ENCODE assay signal across 1 cellular context in the genomic region with DNA sequence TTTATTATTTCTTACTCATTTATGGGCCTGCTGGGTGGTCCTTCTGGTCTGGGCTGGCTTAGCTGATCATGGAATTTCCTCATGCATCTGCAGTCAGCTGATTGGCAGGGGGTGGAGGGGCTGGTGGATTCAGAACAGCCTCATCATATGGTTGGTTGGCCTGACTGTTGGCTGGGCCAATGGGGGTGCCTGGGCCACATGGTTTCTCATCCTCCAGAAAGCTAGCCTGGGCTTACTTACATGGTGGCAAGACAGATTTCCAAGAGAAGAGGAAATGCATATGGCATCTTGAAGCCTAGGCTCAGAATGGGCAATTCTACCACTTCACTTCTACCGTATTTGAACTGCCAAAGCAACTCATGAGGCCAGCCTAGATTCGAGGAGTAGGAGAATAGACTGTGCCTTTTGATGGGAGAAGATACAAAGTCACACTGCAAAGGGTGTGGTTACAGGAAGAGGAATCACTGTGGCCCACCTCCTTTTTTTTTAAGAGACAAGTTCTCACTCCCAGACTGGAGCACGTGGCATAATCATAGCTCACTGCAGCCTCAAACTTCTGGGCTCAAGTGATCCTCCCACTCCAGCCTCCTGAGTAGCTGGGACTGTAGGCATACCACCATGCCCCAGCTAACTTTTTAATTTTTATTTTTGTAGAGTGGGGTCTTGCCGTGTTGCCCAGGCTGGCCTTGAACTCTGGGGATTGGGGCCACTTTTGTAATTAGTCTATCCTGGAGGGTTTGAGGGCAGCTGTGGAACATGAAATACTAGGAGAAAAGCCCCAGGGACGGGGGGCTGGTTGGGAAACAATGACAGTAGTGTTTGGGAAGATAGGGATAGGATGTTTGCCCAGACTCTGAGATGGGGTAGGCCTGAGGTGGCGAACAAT.
TF ChIP-seq lines count a peak whose summit lies in the region.

No MANE protein-coding gene starts in this region.

TF ChIP-seq in H1, 55 proteins besides CTCF, POLR2A, EP300 and RAD21:
- TF ChIP-seq CEBPB (IDR thresholded peaks at IDR 0.05; ENCODE audit: low read depth, low read length) (no peak), NANOG (IDR thresholded peaks at IDR 0.05; ENCODE audit: insufficient read depth, low read depth, low read length, poor library complexity, severe bottlenecking) (no peak), SAP30 (IDR thresholded peaks at IDR 0.05; ENCODE audit: insufficient read depth, insufficient replicate concordance, low read length) (no peak), CHD1 (IDR thresholded peaks at IDR 0.05; ENCODE audit: low read depth, low read length) (no peak), KDM4A (IDR thresholded peaks at IDR 0.05; ENCODE audit: low read depth, low read length, severe bottlenecking) (no peak), KDM5A (IDR thresholded peaks at IDR 0.05; ENCODE audit: low read length) (no peak), PHF8 (conservative IDR thresholded peaks at IDR 0.05; ENCODE audit: low read depth, low read length) (no peak), EZH2 (IDR thresholded peaks at IDR 0.05; ENCODE audit: low read depth, low read length, severe bottlenecking) (no peak), HDAC6 (IDR thresholded peaks at IDR 0.05; ENCODE audit: low read depth, low read length) (no peak), RBBP5 (IDR thresholded peaks at IDR 0.05; ENCODE audit: borderline replicate concordance, low read depth, low read length) (no peak), RFX5 (IDR thresholded peaks at IDR 0.05; ENCODE audit: borderline replicate concordance, low read depth, low read length) (no peak), POLR2AphosphoS5 (IDR thresholded peaks at IDR 0.05; ENCODE audit: low read depth, low read length) (no peak), EGR1 (IDR thresholded peaks at IDR 0.05; ENCODE audit: borderline replicate concordance, low read depth, low read length) (no peak)
- TF ChIP-seq, protein P1, sequence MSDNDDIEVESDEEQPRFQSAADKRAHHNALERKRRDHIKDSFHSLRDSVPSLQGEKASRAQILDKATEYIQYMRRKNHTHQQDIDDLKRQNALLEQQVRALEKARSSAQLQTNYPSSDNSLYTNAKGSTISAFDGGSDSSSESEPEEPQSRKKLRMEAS (IDR thresholded peaks at IDR 0.05) = peak; percentile 76
- TF ChIP-seq, protein P2, sequence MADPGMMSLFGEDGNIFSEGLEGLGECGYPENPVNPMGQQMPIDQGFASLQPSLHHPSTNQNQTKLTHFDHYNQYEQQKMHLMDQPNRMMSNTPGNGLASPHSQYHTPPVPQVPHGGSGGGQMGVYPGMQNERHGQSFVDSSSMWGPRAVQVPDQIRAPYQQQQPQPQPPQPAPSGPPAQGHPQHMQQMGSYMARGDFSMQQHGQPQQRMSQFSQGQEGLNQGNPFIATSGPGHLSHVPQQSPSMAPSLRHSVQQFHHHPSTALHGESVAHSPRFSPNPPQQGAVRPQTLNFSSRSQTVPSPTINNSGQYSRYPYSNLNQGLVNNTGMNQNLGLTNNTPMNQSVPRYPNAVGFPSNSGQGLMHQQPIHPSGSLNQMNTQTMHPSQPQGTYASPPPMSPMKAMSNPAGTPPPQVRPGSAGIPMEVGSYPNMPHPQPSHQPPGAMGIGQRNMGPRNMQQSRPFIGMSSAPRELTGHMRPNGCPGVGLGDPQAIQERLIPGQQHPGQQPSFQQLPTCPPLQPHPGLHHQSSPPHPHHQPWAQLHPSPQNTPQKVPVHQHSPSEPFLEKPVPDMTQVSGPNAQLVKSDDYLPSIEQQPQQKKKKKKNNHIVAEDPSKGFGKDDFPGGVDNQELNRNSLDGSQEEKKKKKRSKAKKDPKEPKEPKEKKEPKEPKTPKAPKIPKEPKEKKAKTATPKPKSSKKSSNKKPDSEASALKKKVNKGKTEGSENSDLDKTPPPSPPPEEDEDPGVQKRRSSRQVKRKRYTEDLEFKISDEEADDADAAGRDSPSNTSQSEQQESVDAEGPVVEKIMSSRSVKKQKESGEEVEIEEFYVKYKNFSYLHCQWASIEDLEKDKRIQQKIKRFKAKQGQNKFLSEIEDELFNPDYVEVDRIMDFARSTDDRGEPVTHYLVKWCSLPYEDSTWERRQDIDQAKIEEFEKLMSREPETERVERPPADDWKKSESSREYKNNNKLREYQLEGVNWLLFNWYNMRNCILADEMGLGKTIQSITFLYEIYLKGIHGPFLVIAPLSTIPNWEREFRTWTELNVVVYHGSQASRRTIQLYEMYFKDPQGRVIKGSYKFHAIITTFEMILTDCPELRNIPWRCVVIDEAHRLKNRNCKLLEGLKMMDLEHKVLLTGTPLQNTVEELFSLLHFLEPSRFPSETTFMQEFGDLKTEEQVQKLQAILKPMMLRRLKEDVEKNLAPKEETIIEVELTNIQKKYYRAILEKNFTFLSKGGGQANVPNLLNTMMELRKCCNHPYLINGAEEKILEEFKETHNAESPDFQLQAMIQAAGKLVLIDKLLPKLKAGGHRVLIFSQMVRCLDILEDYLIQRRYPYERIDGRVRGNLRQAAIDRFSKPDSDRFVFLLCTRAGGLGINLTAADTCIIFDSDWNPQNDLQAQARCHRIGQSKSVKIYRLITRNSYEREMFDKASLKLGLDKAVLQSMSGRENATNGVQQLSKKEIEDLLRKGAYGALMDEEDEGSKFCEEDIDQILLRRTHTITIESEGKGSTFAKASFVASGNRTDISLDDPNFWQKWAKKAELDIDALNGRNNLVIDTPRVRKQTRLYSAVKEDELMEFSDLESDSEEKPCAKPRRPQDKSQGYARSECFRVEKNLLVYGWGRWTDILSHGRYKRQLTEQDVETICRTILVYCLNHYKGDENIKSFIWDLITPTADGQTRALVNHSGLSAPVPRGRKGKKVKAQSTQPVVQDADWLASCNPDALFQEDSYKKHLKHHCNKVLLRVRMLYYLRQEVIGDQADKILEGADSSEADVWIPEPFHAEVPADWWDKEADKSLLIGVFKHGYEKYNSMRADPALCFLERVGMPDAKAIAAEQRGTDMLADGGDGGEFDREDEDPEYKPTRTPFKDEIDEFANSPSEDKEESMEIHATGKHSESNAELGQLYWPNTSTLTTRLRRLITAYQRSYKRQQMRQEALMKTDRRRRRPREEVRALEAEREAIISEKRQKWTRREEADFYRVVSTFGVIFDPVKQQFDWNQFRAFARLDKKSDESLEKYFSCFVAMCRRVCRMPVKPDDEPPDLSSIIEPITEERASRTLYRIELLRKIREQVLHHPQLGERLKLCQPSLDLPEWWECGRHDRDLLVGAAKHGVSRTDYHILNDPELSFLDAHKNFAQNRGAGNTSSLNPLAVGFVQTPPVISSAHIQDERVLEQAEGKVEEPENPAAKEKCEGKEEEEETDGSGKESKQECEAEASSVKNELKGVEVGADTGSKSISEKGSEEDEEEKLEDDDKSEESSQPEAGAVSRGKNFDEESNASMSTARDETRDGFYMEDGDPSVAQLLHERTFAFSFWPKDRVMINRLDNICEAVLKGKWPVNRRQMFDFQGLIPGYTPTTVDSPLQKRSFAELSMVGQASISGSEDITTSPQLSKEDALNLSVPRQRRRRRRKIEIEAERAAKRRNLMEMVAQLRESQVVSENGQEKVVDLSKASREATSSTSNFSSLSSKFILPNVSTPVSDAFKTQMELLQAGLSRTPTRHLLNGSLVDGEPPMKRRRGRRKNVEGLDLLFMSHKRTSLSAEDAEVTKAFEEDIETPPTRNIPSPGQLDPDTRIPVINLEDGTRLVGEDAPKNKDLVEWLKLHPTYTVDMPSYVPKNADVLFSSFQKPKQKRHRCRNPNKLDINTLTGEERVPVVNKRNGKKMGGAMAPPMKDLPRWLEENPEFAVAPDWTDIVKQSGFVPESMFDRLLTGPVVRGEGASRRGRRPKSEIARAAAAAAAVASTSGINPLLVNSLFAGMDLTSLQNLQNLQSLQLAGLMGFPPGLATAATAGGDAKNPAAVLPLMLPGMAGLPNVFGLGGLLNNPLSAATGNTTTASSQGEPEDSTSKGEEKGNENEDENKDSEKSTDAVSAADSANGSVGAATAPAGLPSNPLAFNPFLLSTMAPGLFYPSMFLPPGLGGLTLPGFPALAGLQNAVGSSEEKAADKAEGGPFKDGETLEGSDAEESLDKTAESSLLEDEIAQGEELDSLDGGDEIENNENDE (IDR thresholded peaks at IDR 0.05; ENCODE audit: insufficient replicate concordance, low read length) = no peak
- TF ChIP-seq, protein P3, sequence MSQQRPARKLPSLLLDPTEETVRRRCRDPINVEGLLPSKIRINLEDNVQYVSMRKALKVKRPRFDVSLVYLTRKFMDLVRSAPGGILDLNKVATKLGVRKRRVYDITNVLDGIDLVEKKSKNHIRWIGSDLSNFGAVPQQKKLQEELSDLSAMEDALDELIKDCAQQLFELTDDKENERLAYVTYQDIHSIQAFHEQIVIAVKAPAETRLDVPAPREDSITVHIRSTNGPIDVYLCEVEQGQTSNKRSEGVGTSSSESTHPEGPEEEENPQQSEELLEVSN (IDR thresholded peaks at IDR 0.05) = peak; percentile 50; the same call in 1 of the 2 replicates
- TF ChIP-seq, protein P4, sequence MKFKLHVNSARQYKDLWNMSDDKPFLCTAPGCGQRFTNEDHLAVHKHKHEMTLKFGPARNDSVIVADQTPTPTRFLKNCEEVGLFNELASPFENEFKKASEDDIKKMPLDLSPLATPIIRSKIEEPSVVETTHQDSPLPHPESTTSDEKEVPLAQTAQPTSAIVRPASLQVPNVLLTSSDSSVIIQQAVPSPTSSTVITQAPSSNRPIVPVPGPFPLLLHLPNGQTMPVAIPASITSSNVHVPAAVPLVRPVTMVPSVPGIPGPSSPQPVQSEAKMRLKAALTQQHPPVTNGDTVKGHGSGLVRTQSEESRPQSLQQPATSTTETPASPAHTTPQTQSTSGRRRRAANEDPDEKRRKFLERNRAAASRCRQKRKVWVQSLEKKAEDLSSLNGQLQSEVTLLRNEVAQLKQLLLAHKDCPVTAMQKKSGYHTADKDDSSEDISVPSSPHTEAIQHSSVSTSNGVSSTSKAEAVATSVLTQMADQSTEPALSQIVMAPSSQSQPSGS (IDR thresholded peaks at IDR 0.05; ENCODE audit: low read length) = no peak
